Comparison of ENCODE assay signal across 19 cellular contexts in the genomic region with DNA sequence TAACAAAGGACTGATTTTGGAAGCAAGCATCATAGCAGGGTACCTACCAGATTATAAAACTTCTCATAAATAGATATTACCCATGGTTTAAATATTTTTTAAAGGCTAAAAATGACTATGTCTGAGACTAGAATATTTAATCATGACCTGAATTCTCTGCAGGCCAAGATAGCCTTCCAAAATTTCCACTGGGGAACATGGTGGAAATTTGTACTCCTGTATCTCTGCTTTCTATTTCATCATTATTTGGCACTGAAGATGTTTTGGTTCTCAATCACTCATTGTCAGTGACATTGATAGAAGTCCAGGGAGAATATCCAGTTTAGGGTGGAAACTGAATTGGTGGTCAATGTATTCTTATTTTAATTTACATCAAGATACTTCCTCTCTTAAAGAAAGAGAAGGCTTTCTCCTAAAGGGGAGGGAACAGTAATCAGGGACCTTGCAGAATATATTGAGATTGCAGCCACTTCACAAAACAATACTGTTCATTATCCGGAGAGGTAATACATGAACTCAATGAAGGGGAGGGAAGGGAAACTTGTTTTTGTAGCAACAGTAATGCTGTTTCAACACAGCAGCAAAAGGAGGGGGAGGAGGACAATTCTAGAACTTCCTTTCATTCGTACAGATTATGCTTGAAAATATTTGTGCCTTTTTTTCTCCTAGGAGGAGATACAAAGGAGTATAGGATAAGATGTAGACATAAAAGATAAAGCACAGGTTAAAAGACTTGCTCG. TPM values are rescaled to one million over a fixed set of nuclear protein-coding genes. Genes with fewer than 3 reads are reported as not detected.
DNase-seq lines count a peak whose midpoint lies in the region; ATAC-seq and TF ChIP-seq lines count a peak whose summit lies in the region.
"Had no signal": no experiment of that assay in that cellular context is flagged by ENCODE, and none has a peak within 500 bp of the region (broad histone marks: within the 10 kb centered on the region; RNA-seq: fewer than 3 reads in every experiment).

No MANE protein-coding gene starts in this region.

- ATAC-seq in right cardiac atrium (no peak), HG03175 (IDR thresholded peaks at IDR 0.05; ENCODE audit: unreplicated experiment) (no peak)
- ATAC-seq: HepG2, Panc1 had no signal

- H3K27ac ChIP-seq in left ventricle myocardium inferior (replicated peaks), result peak overlapping the region; percentile 42
- H3K27ac ChIP-seq in right cardiac atrium (ENCODE audit: low read length), result no peak overlapping the region
- H3K27ac ChIP-seq: BLaER1 treated with 17β-estradiol and CSF1 and Interleukin-3, amounts not matched to agents 10 nM and 100 nM; GM23248 had no signal

- intact Hi-C loops in left ventricle myocardium inferior (cut with micrococcal nuclease) (no loop called here), right cardiac atrium (cut with DNase I) (no loop called here)

- H3K4me3 ChIP-seq in left ventricle myocardium inferior (no peak overlapping the region), right cardiac atrium (ENCODE audit: low read length) (no peak overlapping the region), cardiac fibroblast (replicated peaks in 1 of 2; ENCODE audit: low read depth in 2 of 2, low read length in 2 of 2) (no peak overlapping the region)
- H3K4me3 ChIP-seq: BLaER1 treated with 17β-estradiol and CSF1 and Interleukin-3, amounts not matched to agents 10 nM and 100 nM; GM23248 had no signal

- no peaks in the 10 kb centered on the region for H3K36me3 ChIP-seq in left ventricle myocardium inferior
- H3K36me3 ChIP-seq: BLaER1 treated with 17β-estradiol and CSF1 and Interleukin-3, amounts not matched to agents 10 nM and 100 nM had no signal

- H3K27me3 ChIP-seq in left ventricle myocardium inferior (ENCODE audit: low read depth), result peaks cover 21% of the 10 kb centered on the region
- no peaks in the 10 kb centered on the region for H3K27me3 ChIP-seq in right cardiac atrium (ENCODE audit: control insufficient read depth, insufficient read depth)
- H3K27me3 ChIP-seq: BLaER1 treated with 17β-estradiol and CSF1 and Interleukin-3, amounts not matched to agents 10 nM and 100 nM had no signal

- H3K4me1 ChIP-seq in left ventricle myocardium inferior (no peaks in the 10 kb centered on the region), right cardiac atrium (ENCODE audit: control insufficient read depth, insufficient read depth, low read length) (no peaks in the 10 kb centered on the region)
- H3K4me1 ChIP-seq: BLaER1 treated with 17β-estradiol and CSF1 and Interleukin-3, amounts not matched to agents 10 nM and 100 nM had no signal

- DNase-seq in left ventricle myocardium inferior (no peak), right cardiac atrium (no peak), NCI-H1436 treated with DMSO at 0.1 percent for 48 hours (lab: John Stamatoyannopoulos, UW) (peak; percentile 16), cardiac fibroblast (ENCODE audit: low read depth in 2 of 2) (peak; percentile 29 to 32), CD1c-positive myeloid dendritic cell (ENCODE audit: extremely low spot score) (no peak)
- DNase-seq in stimulated activated CD4-positive, alpha-beta T cell treated with anti-CD3 and anti-CD28 coated beads, Interleukin-2, amount 100 ng/mL, for 24 hours, result no peak
- DNase-seq: CD8-positive, alpha-beta memory T cell; GM23248; KBM-7; NCI-H1417 treated with DMSO at 0.1 percent for 48 hours; NCI-H2081; NCI-H510A treated with DMSO at 0.1 percent for 48 hours; NCI-H774; SK-N-SH; T-helper 1 cell had no signal

- H3K9me3 ChIP-seq in left ventricle myocardium inferior (replicated peaks), result no peaks in the 10 kb centered on the region
- H3K9me3 ChIP-seq in right cardiac atrium (ENCODE audit: control insufficient read depth, low read length), result no peaks in the 10 kb centered on the region
- H3K9me3 ChIP-seq: BLaER1 treated with 17β-estradiol and CSF1 and Interleukin-3, amounts not matched to agents 10 nM and 100 nM; SK-N-SH had no signal

- TF ChIP-seq CTCF in left ventricle myocardium inferior (IDR thresholded peaks at IDR 0.05; ENCODE audit: borderline replicate concordance) (no peak), cardiac fibroblast (IDR thresholded peaks at IDR 0.05; ENCODE audit: low read depth, low read length) (no peak)

- 44% methylated on average over 3 of the region's 3 CpGs for WGBS in right cardiac atrium

RNA-seq across cellular contexts. Expression of a gene that starts 34.1 kb away (rescaled TPM):
- total RNA-seq in left ventricle myocardium inferior (229 TPM), right cardiac atrium (100 to 1,000 TPM; 258 to 346 (median 302) TPM)
- polyA plus RNA-seq in right cardiac atrium, result 283 TPM

RNA-seq across cellular contexts. Expression of a gene that starts 34.6 kb away (rescaled TPM):
- total RNA-seq in left ventricle myocardium inferior, result 486 TPM
- total RNA-seq in right cardiac atrium, result 100 to 1,000 TPM; 250 to 299 (median 253) TPM
- 132 TPM for polyA plus RNA-seq in right cardiac atrium

Comparison
In these comparisons a context has a peak if more than half of its experiments do, and no peak if none do; other contexts are left out.
1. DNase-seq: peak in NCI-H1436 treated with DMSO at 0.1 percent for 48 hours (single experiment) and cardiac fibroblast (2 of 2); none in left ventricle myocardium inferior (single experiment), right cardiac atrium (0 of 3), stimulated activated CD4-positive, alpha-beta T cell treated with anti-CD3 and anti-CD28 coated beads, Interleukin-2, amount 100 ng/mL, for 24 hours (0 of 2) and CD1c-positive myeloid dendritic cell (single experiment).